In genomic region chr20:35699127-35699913, GRCh38 we compare ENCODE assay signal across 1 cellular context.
TF ChIP-seq lines count a peak whose summit lies in the region.

TSS of gene NFS1 (minus strand) at chr20:35699352. CDS start at chr20:35699288, 64 bp downstream.
TSS of gene ROMO1 (plus strand) at chr20:35699405. CDS start at chr20:35699633, 228 bp downstream.

TF ChIP-seq in H1, 55 proteins besides CTCF, POLR2A, EP300 and RAD21:
- peak in 1 of 2 experiments; percentile 57; a peak in 1 of 4 replicates for TF ChIP-seq HDAC2 (IDR thresholded peaks at IDR 0.05; ENCODE audit: borderline replicate concordance in 1 of 2, low read depth in 2 of 2, low read length in 2 of 2)
- TF ChIP-seq GABPA (IDR thresholded peaks at IDR 0.05; ENCODE audit: borderline replicate concordance, insufficient read depth, low read length): peak; percentile 98
- TF ChIP-seq PHF8 (conservative IDR thresholded peaks at IDR 0.05; ENCODE audit: low read depth, low read length): peak; percentile 93
- TF ChIP-seq RXRA (IDR thresholded peaks at IDR 0.05; ENCODE audit: insufficient read depth, low read depth, low read length): no peak
- no peak for TF ChIP-seq RNF2 (IDR thresholded peaks at IDR 0.05; ENCODE audit: borderline replicate concordance, low read depth, low read length, missing control alignments, poor library complexity, severe bottlenecking)
- peak; percentile 67; the same call in 1 of the 2 replicates for TF ChIP-seq KDM5A (IDR thresholded peaks at IDR 0.05; ENCODE audit: low read length)
- peak; percentile 84 for TF ChIP-seq TAF1 (IDR thresholded peaks at IDR 0.05; ENCODE audit: low read depth, low read length)
- TF ChIP-seq BCL11A (IDR thresholded peaks at IDR 0.05; ENCODE audit: low read depth in 2 of 2, low read length in 2 of 2): no peak
- peak; percentile 68 to 88; a peak in 3 of 4 replicates for TF ChIP-seq SIN3A (conservative IDR thresholded peaks at IDR 0.05 in 1 of 2, IDR thresholded peaks at IDR 0.05 in 1 of 2; ENCODE audit: low read depth in 1 of 2, low read length in 2 of 2)
- TF ChIP-seq TBP (IDR thresholded peaks at IDR 0.05; ENCODE audit: low read depth, low read length): peak; percentile 57; the same call in 1 of the 2 replicates
- no peak for TF ChIP-seq SP4 (IDR thresholded peaks at IDR 0.05; ENCODE audit: low read length)
- no peak for TF ChIP-seq EZH2 (IDR thresholded peaks at IDR 0.05; ENCODE audit: low read depth, low read length, severe bottlenecking)
- TF ChIP-seq CHD1 (IDR thresholded peaks at IDR 0.05; ENCODE audit: low read depth, low read length): no peak
- TF ChIP-seq TEAD4 (IDR thresholded peaks at IDR 0.05; ENCODE audit: low read depth, low read length): no peak
- TF ChIP-seq, protein P1, sequence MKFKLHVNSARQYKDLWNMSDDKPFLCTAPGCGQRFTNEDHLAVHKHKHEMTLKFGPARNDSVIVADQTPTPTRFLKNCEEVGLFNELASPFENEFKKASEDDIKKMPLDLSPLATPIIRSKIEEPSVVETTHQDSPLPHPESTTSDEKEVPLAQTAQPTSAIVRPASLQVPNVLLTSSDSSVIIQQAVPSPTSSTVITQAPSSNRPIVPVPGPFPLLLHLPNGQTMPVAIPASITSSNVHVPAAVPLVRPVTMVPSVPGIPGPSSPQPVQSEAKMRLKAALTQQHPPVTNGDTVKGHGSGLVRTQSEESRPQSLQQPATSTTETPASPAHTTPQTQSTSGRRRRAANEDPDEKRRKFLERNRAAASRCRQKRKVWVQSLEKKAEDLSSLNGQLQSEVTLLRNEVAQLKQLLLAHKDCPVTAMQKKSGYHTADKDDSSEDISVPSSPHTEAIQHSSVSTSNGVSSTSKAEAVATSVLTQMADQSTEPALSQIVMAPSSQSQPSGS (IDR thresholded peaks at IDR 0.05; ENCODE audit: low read length): no peak
- no peak; the same call in 1 of the 2 replicates for TF ChIP-seq SIX5 (IDR thresholded peaks at IDR 0.05; ENCODE audit: low read depth, low read length)
- no peak for TF ChIP-seq GTF2F1 (IDR thresholded peaks at IDR 0.05; ENCODE audit: borderline replicate concordance, low read depth, low read length)
- TF ChIP-seq, protein P2, sequence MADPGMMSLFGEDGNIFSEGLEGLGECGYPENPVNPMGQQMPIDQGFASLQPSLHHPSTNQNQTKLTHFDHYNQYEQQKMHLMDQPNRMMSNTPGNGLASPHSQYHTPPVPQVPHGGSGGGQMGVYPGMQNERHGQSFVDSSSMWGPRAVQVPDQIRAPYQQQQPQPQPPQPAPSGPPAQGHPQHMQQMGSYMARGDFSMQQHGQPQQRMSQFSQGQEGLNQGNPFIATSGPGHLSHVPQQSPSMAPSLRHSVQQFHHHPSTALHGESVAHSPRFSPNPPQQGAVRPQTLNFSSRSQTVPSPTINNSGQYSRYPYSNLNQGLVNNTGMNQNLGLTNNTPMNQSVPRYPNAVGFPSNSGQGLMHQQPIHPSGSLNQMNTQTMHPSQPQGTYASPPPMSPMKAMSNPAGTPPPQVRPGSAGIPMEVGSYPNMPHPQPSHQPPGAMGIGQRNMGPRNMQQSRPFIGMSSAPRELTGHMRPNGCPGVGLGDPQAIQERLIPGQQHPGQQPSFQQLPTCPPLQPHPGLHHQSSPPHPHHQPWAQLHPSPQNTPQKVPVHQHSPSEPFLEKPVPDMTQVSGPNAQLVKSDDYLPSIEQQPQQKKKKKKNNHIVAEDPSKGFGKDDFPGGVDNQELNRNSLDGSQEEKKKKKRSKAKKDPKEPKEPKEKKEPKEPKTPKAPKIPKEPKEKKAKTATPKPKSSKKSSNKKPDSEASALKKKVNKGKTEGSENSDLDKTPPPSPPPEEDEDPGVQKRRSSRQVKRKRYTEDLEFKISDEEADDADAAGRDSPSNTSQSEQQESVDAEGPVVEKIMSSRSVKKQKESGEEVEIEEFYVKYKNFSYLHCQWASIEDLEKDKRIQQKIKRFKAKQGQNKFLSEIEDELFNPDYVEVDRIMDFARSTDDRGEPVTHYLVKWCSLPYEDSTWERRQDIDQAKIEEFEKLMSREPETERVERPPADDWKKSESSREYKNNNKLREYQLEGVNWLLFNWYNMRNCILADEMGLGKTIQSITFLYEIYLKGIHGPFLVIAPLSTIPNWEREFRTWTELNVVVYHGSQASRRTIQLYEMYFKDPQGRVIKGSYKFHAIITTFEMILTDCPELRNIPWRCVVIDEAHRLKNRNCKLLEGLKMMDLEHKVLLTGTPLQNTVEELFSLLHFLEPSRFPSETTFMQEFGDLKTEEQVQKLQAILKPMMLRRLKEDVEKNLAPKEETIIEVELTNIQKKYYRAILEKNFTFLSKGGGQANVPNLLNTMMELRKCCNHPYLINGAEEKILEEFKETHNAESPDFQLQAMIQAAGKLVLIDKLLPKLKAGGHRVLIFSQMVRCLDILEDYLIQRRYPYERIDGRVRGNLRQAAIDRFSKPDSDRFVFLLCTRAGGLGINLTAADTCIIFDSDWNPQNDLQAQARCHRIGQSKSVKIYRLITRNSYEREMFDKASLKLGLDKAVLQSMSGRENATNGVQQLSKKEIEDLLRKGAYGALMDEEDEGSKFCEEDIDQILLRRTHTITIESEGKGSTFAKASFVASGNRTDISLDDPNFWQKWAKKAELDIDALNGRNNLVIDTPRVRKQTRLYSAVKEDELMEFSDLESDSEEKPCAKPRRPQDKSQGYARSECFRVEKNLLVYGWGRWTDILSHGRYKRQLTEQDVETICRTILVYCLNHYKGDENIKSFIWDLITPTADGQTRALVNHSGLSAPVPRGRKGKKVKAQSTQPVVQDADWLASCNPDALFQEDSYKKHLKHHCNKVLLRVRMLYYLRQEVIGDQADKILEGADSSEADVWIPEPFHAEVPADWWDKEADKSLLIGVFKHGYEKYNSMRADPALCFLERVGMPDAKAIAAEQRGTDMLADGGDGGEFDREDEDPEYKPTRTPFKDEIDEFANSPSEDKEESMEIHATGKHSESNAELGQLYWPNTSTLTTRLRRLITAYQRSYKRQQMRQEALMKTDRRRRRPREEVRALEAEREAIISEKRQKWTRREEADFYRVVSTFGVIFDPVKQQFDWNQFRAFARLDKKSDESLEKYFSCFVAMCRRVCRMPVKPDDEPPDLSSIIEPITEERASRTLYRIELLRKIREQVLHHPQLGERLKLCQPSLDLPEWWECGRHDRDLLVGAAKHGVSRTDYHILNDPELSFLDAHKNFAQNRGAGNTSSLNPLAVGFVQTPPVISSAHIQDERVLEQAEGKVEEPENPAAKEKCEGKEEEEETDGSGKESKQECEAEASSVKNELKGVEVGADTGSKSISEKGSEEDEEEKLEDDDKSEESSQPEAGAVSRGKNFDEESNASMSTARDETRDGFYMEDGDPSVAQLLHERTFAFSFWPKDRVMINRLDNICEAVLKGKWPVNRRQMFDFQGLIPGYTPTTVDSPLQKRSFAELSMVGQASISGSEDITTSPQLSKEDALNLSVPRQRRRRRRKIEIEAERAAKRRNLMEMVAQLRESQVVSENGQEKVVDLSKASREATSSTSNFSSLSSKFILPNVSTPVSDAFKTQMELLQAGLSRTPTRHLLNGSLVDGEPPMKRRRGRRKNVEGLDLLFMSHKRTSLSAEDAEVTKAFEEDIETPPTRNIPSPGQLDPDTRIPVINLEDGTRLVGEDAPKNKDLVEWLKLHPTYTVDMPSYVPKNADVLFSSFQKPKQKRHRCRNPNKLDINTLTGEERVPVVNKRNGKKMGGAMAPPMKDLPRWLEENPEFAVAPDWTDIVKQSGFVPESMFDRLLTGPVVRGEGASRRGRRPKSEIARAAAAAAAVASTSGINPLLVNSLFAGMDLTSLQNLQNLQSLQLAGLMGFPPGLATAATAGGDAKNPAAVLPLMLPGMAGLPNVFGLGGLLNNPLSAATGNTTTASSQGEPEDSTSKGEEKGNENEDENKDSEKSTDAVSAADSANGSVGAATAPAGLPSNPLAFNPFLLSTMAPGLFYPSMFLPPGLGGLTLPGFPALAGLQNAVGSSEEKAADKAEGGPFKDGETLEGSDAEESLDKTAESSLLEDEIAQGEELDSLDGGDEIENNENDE (IDR thresholded peaks at IDR 0.05; ENCODE audit: insufficient replicate concordance, low read length): no peak
- peak; percentile 86 for TF ChIP-seq ASH2L (IDR thresholded peaks at IDR 0.05; ENCODE audit: low read length)
- no peak; the same call in 1 of the 2 replicates for TF ChIP-seq NRF1 (IDR thresholded peaks at IDR 0.05; ENCODE audit: low read depth, low read length)
- TF ChIP-seq MAFK (IDR thresholded peaks at IDR 0.05; ENCODE audit: low read depth, low read length): no peak
- no peak; the same call in 1 of the 2 replicates for TF ChIP-seq YY1 (IDR thresholded peaks at IDR 0.05; ENCODE audit: low read depth, low read length)
- TF ChIP-seq JUN (IDR thresholded peaks at IDR 0.05; ENCODE audit: low read depth, low read length): no peak
- TF ChIP-seq SP1 (IDR thresholded peaks at IDR 0.05; ENCODE audit: low read depth, low read length): no peak
- TF ChIP-seq JUND (IDR thresholded peaks at IDR 0.05; ENCODE audit: low read length): no peak
- no peak for TF ChIP-seq CBX8 (IDR thresholded peaks at IDR 0.05; ENCODE audit: borderline replicate concordance, low read depth, low read length)
- TF ChIP-seq NANOG (IDR thresholded peaks at IDR 0.05; ENCODE audit: insufficient read depth, low read depth, low read length, poor library complexity, severe bottlenecking): peak; percentile 87
- no peak for TF ChIP-seq BACH1 (IDR thresholded peaks at IDR 0.05; ENCODE audit: low read length)
- TF ChIP-seq FOSL1 (IDR thresholded peaks at IDR 0.05; ENCODE audit: insufficient read depth, low read depth, low read length): no peak
- TF ChIP-seq TCF12 (IDR thresholded peaks at IDR 0.05; ENCODE audit: low read depth, low read length): no peak
- TF ChIP-seq POU5F1 (IDR thresholded peaks at IDR 0.05; ENCODE audit: low read depth, low read length): no peak
- no peak for TF ChIP-seq TAF7 (optimal IDR thresholded peaks at IDR 0.05; ENCODE audit: borderline replicate concordance, low read depth, low read length)
- TF ChIP-seq ATF3 (IDR thresholded peaks at IDR 0.05; ENCODE audit: insufficient read depth, low read depth, low read length): peak; percentile 60
- peak; percentile 47 for TF ChIP-seq SAP30 (IDR thresholded peaks at IDR 0.05; ENCODE audit: insufficient read depth, insufficient replicate concordance, low read length)
- peak; percentile 75 for TF ChIP-seq KDM4A (IDR thresholded peaks at IDR 0.05; ENCODE audit: low read depth, low read length, severe bottlenecking)
- TF ChIP-seq ZNF274 (IDR thresholded peaks at IDR 0.05; ENCODE audit: borderline replicate concordance, extremely low read depth, low read length): no peak
- TF ChIP-seq, protein P3, sequence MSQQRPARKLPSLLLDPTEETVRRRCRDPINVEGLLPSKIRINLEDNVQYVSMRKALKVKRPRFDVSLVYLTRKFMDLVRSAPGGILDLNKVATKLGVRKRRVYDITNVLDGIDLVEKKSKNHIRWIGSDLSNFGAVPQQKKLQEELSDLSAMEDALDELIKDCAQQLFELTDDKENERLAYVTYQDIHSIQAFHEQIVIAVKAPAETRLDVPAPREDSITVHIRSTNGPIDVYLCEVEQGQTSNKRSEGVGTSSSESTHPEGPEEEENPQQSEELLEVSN (IDR thresholded peaks at IDR 0.05): peak; percentile 13; the same call in 1 of the 2 replicates
- peak; percentile 85 for TF ChIP-seq POLR2AphosphoS5 (IDR thresholded peaks at IDR 0.05; ENCODE audit: low read depth, low read length)
- TF ChIP-seq, protein P4, sequence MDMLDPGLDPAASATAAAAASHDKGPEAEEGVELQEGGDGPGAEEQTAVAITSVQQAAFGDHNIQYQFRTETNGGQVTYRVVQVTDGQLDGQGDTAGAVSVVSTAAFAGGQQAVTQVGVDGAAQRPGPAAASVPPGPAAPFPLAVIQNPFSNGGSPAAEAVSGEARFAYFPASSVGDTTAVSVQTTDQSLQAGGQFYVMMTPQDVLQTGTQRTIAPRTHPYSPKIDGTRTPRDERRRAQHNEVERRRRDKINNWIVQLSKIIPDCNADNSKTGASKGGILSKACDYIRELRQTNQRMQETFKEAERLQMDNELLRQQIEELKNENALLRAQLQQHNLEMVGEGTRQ (IDR thresholded peaks at IDR 0.05; ENCODE audit: low read length): no peak
- no peak for TF ChIP-seq BRCA1 (IDR thresholded peaks at IDR 0.05; ENCODE audit: low read depth, low read length)
- TF ChIP-seq CHD2 (IDR thresholded peaks at IDR 0.05; ENCODE audit: low read length): 0 out of 2 replicates have a peak, but pooled peaks have one; percentile 65
- peak; percentile 98 for TF ChIP-seq CREB1 (IDR thresholded peaks at IDR 0.05)
- no peak for TF ChIP-seq HDAC6 (IDR thresholded peaks at IDR 0.05; ENCODE audit: low read depth, low read length)
- TF ChIP-seq, protein P5, sequence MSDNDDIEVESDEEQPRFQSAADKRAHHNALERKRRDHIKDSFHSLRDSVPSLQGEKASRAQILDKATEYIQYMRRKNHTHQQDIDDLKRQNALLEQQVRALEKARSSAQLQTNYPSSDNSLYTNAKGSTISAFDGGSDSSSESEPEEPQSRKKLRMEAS (IDR thresholded peaks at IDR 0.05): peak; percentile 84
- TF ChIP-seq EGR1 (IDR thresholded peaks at IDR 0.05; ENCODE audit: borderline replicate concordance, low read depth, low read length): 0 out of 2 replicates have a peak, but pooled peaks have one; percentile 31
- TF ChIP-seq CBX5 (IDR thresholded peaks at IDR 0.05; ENCODE audit: low read depth, low read length): no peak
- TF ChIP-seq RBBP5 (IDR thresholded peaks at IDR 0.05; ENCODE audit: borderline replicate concordance, low read depth, low read length): peak; percentile 87
- TF ChIP-seq CEBPB (IDR thresholded peaks at IDR 0.05; ENCODE audit: low read depth, low read length): no peak
- no peak for TF ChIP-seq SP2 (IDR thresholded peaks at IDR 0.05; ENCODE audit: low read length)
- no peak for TF ChIP-seq KDM1A (IDR thresholded peaks at IDR 0.05; ENCODE audit: borderline replicate concordance, low read length)
- TF ChIP-seq CTBP2 (IDR thresholded peaks at IDR 0.05; ENCODE audit: borderline replicate concordance, insufficient read depth, insufficient read length, low read length): no peak
- no peak for TF ChIP-seq SIRT6 (IDR thresholded peaks at IDR 0.05; ENCODE audit: low read length)
- no peak for TF ChIP-seq SUZ12 (IDR thresholded peaks at IDR 0.05; ENCODE audit: low read length)
- no peak for TF ChIP-seq RFX5 (IDR thresholded peaks at IDR 0.05; ENCODE audit: borderline replicate concordance, low read depth, low read length)
- peak; percentile 63; the same call in 1 of the 2 replicates for TF ChIP-seq SRF (IDR thresholded peaks at IDR 0.05; ENCODE audit: low read depth, low read length)
